In the genomic region with DNA sequence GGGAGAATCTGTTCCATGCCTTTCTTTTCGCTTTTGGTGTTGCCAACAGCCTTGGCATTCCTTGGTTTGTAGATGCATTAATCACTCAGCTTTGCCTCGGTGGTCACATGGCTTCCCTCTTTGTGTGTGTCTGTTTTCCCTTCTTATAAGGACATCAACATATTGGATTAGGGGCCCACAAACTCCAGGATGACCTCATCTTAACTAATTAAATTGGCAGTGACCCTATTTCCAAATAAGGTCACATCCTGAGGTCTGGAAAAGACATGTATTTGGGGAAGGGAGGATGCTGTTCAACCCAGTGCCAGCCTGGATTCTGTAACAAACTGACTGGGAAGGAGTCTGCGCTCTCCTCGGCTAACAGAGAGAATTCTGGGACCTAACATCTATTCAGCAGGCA, we compare ENCODE assay signal across 25 cellular contexts.
A peak's percentile ranks its signal among the peaks of the same experiment; 100 is the strongest.
DNase-seq lines count a peak whose midpoint lies in the region; ATAC-seq and TF ChIP-seq lines count a peak whose summit lies in the region.
"Had no signal": no experiment of that assay in that cellular context is flagged by ENCODE, and none has a peak within 500 bp of the region (broad histone marks: within the 10 kb centered on the region; RNA-seq: fewer than 3 reads in every experiment).

No MANE protein-coding gene starts in this region.

- no peaks in the 10 kb centered on the region for H3K9me3 Mint-ChIP-seq in natural killer cell treated with Interleukin-12 subunit alpha and Interleukin-12 subunit beta and Interleukin-15 and Interleukin-18, amount 100 ng/mL, for 72 hours
- no peaks in the 10 kb centered on the region for H3K9me3 Mint-ChIP-seq in natural killer cell
- peaks cover 11% of the 10 kb centered on the region for H3K9me3 Mint-ChIP-seq in activated CD4-positive, alpha-beta T cell treated with anti-CD3 and anti-CD28 coated beads, Interleukin-2, amount 10 ng/mL, durations not matched to agents 24 days and 14 days
- H3K9me3 Mint-ChIP-seq in CD4-positive, alpha-beta memory T cell, result peaks cover 0 to 5% (median 0%) of the 10 kb centered on the region in 8 donors
- H3K9me3 Mint-ChIP-seq: activated CD4-positive, alpha-beta memory T cell treated with anti-CD3 and anti-CD28 coated beads, Interleukin-2, amount 10 ng/mL, durations not matched to agents 7 days and 5 days; stimulated activated naive CD8-positive, alpha-beta T cell treated with anti-CD3 and anti-CD28 coated beads, Interleukin-15, Interleukin-2, amounts not matched to agents 100 ng/mL and 50 ng/mL, for 24 hours had no signal

- H3K9me3 ChIP-seq in ascending aorta, result no peaks in the 10 kb centered on the region
- H3K9me3 ChIP-seq in CD4-positive, alpha-beta memory T cell (ENCODE audit: control insufficient read depth in 1 of 2, low read length in 2 of 2), result no peaks in the 10 kb centered on the region
- H3K9me3 ChIP-seq: psoas muscle had no signal

- POLR2A ChIA-PET in CD4-positive, alpha-beta memory T cell (lab: Charles Lee; ENCODE audit: partially characterized antibody), result no interaction called here

- H3K36me3 ChIP-seq in ascending aorta, result no peaks in the 10 kb centered on the region
- no peaks in the 10 kb centered on the region for H3K36me3 ChIP-seq in CD4-positive, alpha-beta memory T cell (ENCODE audit: insufficient read depth, low read length)

- H3K36me3 Mint-ChIP-seq in natural killer cell treated with Interleukin-12 subunit alpha and Interleukin-12 subunit beta and Interleukin-15 and Interleukin-18, amount 100 ng/mL, for 72 hours, result no peaks in the 10 kb centered on the region
- H3K36me3 Mint-ChIP-seq in natural killer cell, result no peaks in the 10 kb centered on the region
- H3K36me3 Mint-ChIP-seq in activated CD4-positive, alpha-beta T cell treated with anti-CD3 and anti-CD28 coated beads, Interleukin-2, amount 10 ng/mL, durations not matched to agents 24 days and 14 days (ENCODE audit: low read depth), result no peaks in the 10 kb centered on the region
- H3K36me3 Mint-ChIP-seq in CD4-positive, alpha-beta memory T cell, result no peaks in the 10 kb centered on the region
- H3K36me3 Mint-ChIP-seq: activated naive CD4-positive, alpha-beta T cell treated with anti-CD3 and anti-CD28 coated beads, Interleukin-2, amount 10 ng/mL, durations not matched to agents 7 days and 5 days had no signal

- CTCF ChIA-PET in CD4-positive, alpha-beta memory T cell (lab: Charles Lee; ENCODE audit: partially characterized antibody), result no interaction called here

- H3K4me1 Mint-ChIP-seq in natural killer cell treated with Interleukin-12 subunit alpha and Interleukin-12 subunit beta and Interleukin-15 and Interleukin-18, amount 100 ng/mL, for 72 hours (ENCODE audit: low read depth in 2 of 2), result no peaks in the 10 kb centered on the region
- H3K4me1 Mint-ChIP-seq in natural killer cell, result no peaks in the 10 kb centered on the region
- H3K4me1 Mint-ChIP-seq in activated CD4-positive, alpha-beta T cell treated with anti-CD3 and anti-CD28 coated beads, Interleukin-2, amount 10 ng/mL, durations not matched to agents 24 days and 14 days, result no peaks in the 10 kb centered on the region
- H3K4me1 Mint-ChIP-seq in CD4-positive, alpha-beta memory T cell, result no peaks in the 10 kb centered on the region
- H3K4me1 Mint-ChIP-seq: activated CD4-positive, alpha-beta memory T cell treated with anti-CD3 and anti-CD28 coated beads, Interleukin-2, amount 10 ng/mL, durations not matched to agents 7 days and 5 days; activated naive CD4-positive, alpha-beta T cell treated with anti-CD3 and anti-CD28 coated beads, Interleukin-2, amount 10 ng/mL, durations not matched to agents 7 days and 5 days had no signal

- no peak for TF ChIP-seq CTCF in natural killer cell (IDR thresholded peaks at IDR 0.05)
- no peak for TF ChIP-seq CTCF in ascending aorta (IDR thresholded peaks at IDR 0.05)

- H3K27ac Mint-ChIP-seq in natural killer cell treated with Interleukin-12 subunit alpha and Interleukin-12 subunit beta and Interleukin-15 and Interleukin-18, amount 100 ng/mL, for 72 hours, result no peak overlapping the region
- no peak overlapping the region for H3K27ac Mint-ChIP-seq in natural killer cell
- no peak overlapping the region for H3K27ac Mint-ChIP-seq in activated CD4-positive, alpha-beta T cell treated with anti-CD3 and anti-CD28 coated beads, Interleukin-2, amount 10 ng/mL, durations not matched to agents 24 days and 14 days
- H3K27ac Mint-ChIP-seq in CD4-positive, alpha-beta memory T cell, result no peak overlapping the region
- H3K27ac Mint-ChIP-seq: activated CD4-positive, alpha-beta memory T cell treated with anti-CD3 and anti-CD28 coated beads, Interleukin-2, amount 10 ng/mL, durations not matched to agents 7 days and 5 days; activated naive CD4-positive, alpha-beta T cell treated with anti-CD3 and anti-CD28 coated beads, Interleukin-2, amount 10 ng/mL, durations not matched to agents 7 days and 5 days; stimulated activated naive CD8-positive, alpha-beta T cell treated with anti-CD3 and anti-CD28 coated beads, Interleukin-15, Interleukin-2, amounts not matched to agents 100 ng/mL and 50 ng/mL, for 24 hours had no signal

- H3K27me3 Mint-ChIP-seq in natural killer cell treated with Interleukin-12 subunit alpha and Interleukin-12 subunit beta and Interleukin-15 and Interleukin-18, amount 100 ng/mL, for 72 hours, result peaks cover 1 to 18% of the 10 kb centered on the region in 2 donors
- peaks cover 6 to 12% of the 10 kb centered on the region in 2 donors for H3K27me3 Mint-ChIP-seq in natural killer cell (ENCODE audit: low read depth in 2 of 2)
- peaks cover 4% of the 10 kb centered on the region for H3K27me3 Mint-ChIP-seq in activated CD4-positive, alpha-beta T cell treated with anti-CD3 and anti-CD28 coated beads, Interleukin-2, amount 10 ng/mL, durations not matched to agents 24 days and 14 days
- H3K27me3 Mint-ChIP-seq in CD4-positive, alpha-beta memory T cell, result peaks cover 6 to 8% of the 10 kb centered on the region in 2 donors
- H3K27me3 Mint-ChIP-seq: stimulated activated naive CD8-positive, alpha-beta T cell treated with anti-CD3 and anti-CD28 coated beads, Interleukin-15, Interleukin-2, amounts not matched to agents 100 ng/mL and 50 ng/mL, for 24 hours had no signal

- DNase-seq in natural killer cell treated with Interleukin-12 subunit alpha and Interleukin-12 subunit beta and Interleukin-15 and Interleukin-18, amount 100 ng/mL, for 72 hours (ENCODE audit: low spot score), result peak; percentile 16
- DNase-seq in natural killer cell, result no peak
- peak in 1 of 2 donors; percentile 86 for DNase-seq in ascending aorta (ENCODE audit: low spot score in 2 of 2)
- DNase-seq in pons (ENCODE audit: low spot score), result peak; percentile 14
- no peak for DNase-seq in activated CD4-positive, alpha-beta T cell treated with anti-CD3 and anti-CD28 coated beads, Interleukin-2, amount 10 ng/mL, durations not matched to agents 24 days and 14 days
- DNase-seq in cortex of kidney (lab: John Stamatoyannopoulos, UW), result no peak
- DNase-seq in CD4-positive, alpha-beta memory T cell, result no peak
- DNase-seq: activated CD4-positive, alpha-beta memory T cell treated with anti-CD3 and anti-CD28 coated beads, Interleukin-2, amount 10 ng/mL, durations not matched to agents 7 days and 5 days; activated CD4-positive, CD25-positive, alpha-beta regulatory T cell; activated naive CD4-positive, alpha-beta T cell treated with anti-CD3 and anti-CD28 coated beads, Interleukin-2, amount 10 ng/mL, durations not matched to agents 7 days and 5 days; activated T-cell treated with anti-CD3 and anti-CD28 coated beads for 4 hours; anterior cingulate cortex; effector memory CD4-positive, alpha-beta T cell; midbrain; NCI-H146; psoas muscle; RPMI8226; stimulated activated CD4-positive, alpha-beta T cell treated with anti-CD3 and anti-CD28 coated beads, Interleukin-4, amount 100 ng/mL, for 1 hour; T1000 had no signal

- no peaks in the 10 kb centered on the region for H3K27me3 ChIP-seq in ascending aorta
- no peaks in the 10 kb centered on the region for H3K27me3 ChIP-seq in CD4-positive, alpha-beta memory T cell (ENCODE audit: insufficient read depth, low read length)

- no peak for ATAC-seq in natural killer cell treated with Interleukin-12 subunit alpha and Interleukin-12 subunit beta and Interleukin-15 and Interleukin-18, amount 100 ng/mL, for 72 hours
- no peak for ATAC-seq in natural killer cell
- ATAC-seq in HG03354 (IDR thresholded peaks at IDR 0.05; ENCODE audit: poor library complexity, severe bottlenecking, unreplicated experiment), result no peak
- ATAC-seq: esophagus mucosa, HCT116, left colon, psoas muscle had no signal

- intact Hi-C loops in natural killer cell (cut with micrococcal nuclease), result no loop called here
- intact Hi-C loops in ascending aorta (cut with DNase I), result loop anchor here (5.0 kb wide), 1 partner anchor 97 kb away; no protein-coding TSS in a partner anchor
- intact Hi-C loops in activated CD4-positive, alpha-beta T cell treated with anti-CD3 and anti-CD28 coated beads, Interleukin-2, amount 10 ng/mL, durations not matched to agents 24 days and 14 days (cut with micrococcal nuclease), result no loop called here
- intact Hi-C loops in CD4-positive, alpha-beta memory T cell (cut with micrococcal nuclease), result no loop called here

- H3K4me1 ChIP-seq in ascending aorta, result peaks cover 8 to 49% of the 10 kb centered on the region in 2 donors
- no peaks in the 10 kb centered on the region for H3K4me1 ChIP-seq in CD4-positive, alpha-beta memory T cell (ENCODE audit: insufficient read depth, low read length)
- H3K4me1 ChIP-seq: psoas muscle had no signal

- peak overlapping the region; percentile 86 for H3K27ac ChIP-seq in ascending aorta
- H3K27ac ChIP-seq in CD4-positive, alpha-beta memory T cell (ENCODE audit: low read depth, low read length), result no peak overlapping the region
- H3K27ac ChIP-seq: C4-2B, psoas muscle had no signal

- no peak overlapping the region for H3K4me3 Mint-ChIP-seq in natural killer cell treated with Interleukin-12 subunit alpha and Interleukin-12 subunit beta and Interleukin-15 and Interleukin-18, amount 100 ng/mL, for 72 hours
- H3K4me3 Mint-ChIP-seq in natural killer cell, result no peak overlapping the region
- no peak overlapping the region for H3K4me3 Mint-ChIP-seq in activated CD4-positive, alpha-beta T cell treated with anti-CD3 and anti-CD28 coated beads, Interleukin-2, amount 10 ng/mL, durations not matched to agents 24 days and 14 days
- H3K4me3 Mint-ChIP-seq in CD4-positive, alpha-beta memory T cell, result no peak overlapping the region
- H3K4me3 Mint-ChIP-seq: activated CD4-positive, alpha-beta memory T cell treated with anti-CD3 and anti-CD28 coated beads, Interleukin-2, amount 10 ng/mL, durations not matched to agents 7 days and 5 days; activated naive CD4-positive, alpha-beta T cell treated with anti-CD3 and anti-CD28 coated beads, Interleukin-2, amount 10 ng/mL, durations not matched to agents 7 days and 5 days; stimulated activated naive CD8-positive, alpha-beta T cell treated with anti-CD3 and anti-CD28 coated beads, Interleukin-15, Interleukin-2, amounts not matched to agents 100 ng/mL and 50 ng/mL, for 24 hours had no signal

- H3K4me3 ChIP-seq in ascending aorta, result no peak overlapping the region
- H3K4me3 ChIP-seq in CD4-positive, alpha-beta memory T cell (ENCODE audit: low read length in 2 of 2), result no peak overlapping the region
- H3K4me3 ChIP-seq: psoas muscle had no signal

Comparison
In these comparisons a context has a peak if more than half of its experiments do, and no peak if none do; other contexts are left out.
1. DNase-seq: peak in natural killer cell treated with Interleukin-12 subunit alpha and Interleukin-12 subunit beta and Interleukin-15 and Interleukin-18, amount 100 ng/mL, for 72 hours (single experiment) and pons (single experiment); none in natural killer cell (single experiment), activated CD4-positive, alpha-beta T cell treated with anti-CD3 and anti-CD28 coated beads, Interleukin-2, amount 10 ng/mL, durations not matched to agents 24 days and 14 days (single experiment), cortex of kidney (single experiment) and CD4-positive, alpha-beta memory T cell (0 of 5).